In the genomic region with DNA sequence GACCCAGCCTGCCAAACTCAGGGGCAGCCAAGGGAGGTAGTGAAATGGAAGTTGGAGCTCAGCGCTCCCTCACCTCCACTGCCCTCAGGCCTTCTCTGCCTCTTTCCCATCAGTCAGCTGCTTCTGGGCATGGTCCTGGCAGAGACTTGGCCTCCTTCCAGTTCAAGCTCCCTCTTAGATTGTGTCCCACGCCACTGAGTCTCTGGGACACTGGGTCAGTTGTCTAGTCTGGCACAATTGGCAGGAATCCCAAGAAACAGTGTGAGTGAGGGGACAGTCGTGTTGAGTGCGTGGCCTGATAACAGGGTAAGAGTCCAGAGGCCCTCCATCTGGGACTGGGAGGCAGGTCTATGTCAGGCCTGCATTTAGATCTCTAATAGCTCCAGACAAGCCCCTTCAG, we compare ENCODE assay signal across 21 cellular contexts. TPM values are rescaled to one million over a fixed set of nuclear protein-coding genes. Genes with fewer than 3 reads are reported as not detected.
DNase-seq lines count a peak whose midpoint lies in the region; ATAC-seq and TF ChIP-seq lines count a peak whose summit lies in the region.
"Had no signal": no experiment of that assay in that cellular context is flagged by ENCODE, and none has a peak within 500 bp of the region (broad histone marks: within the 10 kb centered on the region; RNA-seq: fewer than 3 reads in every experiment).

No MANE protein-coding gene starts in this region.

- H3K9me3 ChIP-seq in breast epithelium, result no peaks in the 10 kb centered on the region
- H3K9me3 ChIP-seq: SJCRH30 had no signal

- intact Hi-C loops in breast epithelium (cut with DNase I; ENCODE audit: low total_unique reads), result no loop called here

- peak overlapping the region; percentile 51 for H3K27ac Mint-ChIP-seq in mesothelial cell of epicardium
- H3K27ac Mint-ChIP-seq: CD4-positive, alpha-beta memory T cell had no signal

- no peaks in the 10 kb centered on the region for H3K27me3 ChIP-seq in breast epithelium
- H3K27me3 ChIP-seq: SJCRH30 had no signal

- no peaks in the 10 kb centered on the region for H3K27me3 Mint-ChIP-seq in mesothelial cell of epicardium (ENCODE audit: low read depth)
- H3K27me3 Mint-ChIP-seq: CD4-positive, alpha-beta memory T cell had no signal

- no peak for TF ChIP-seq POLR2A in breast epithelium (IDR thresholded peaks at IDR 0.05)

- H3K36me3 Mint-ChIP-seq in mesothelial cell of epicardium, result no peaks in the 10 kb centered on the region
- H3K36me3 Mint-ChIP-seq: CD4-positive, alpha-beta memory T cell had no signal

- no peak overlapping the region for H3K27ac ChIP-seq in breast epithelium
- H3K27ac ChIP-seq: SJCRH30 had no signal

- no peaks in the 10 kb centered on the region for H3K9me3 Mint-ChIP-seq in mesothelial cell of epicardium
- H3K9me3 Mint-ChIP-seq: CD4-positive, alpha-beta memory T cell had no signal

- DNase-seq in Ammon's horn (ENCODE audit: low spot score) (peak; percentile 74), DMS79 treated with DMSO at 0.1 percent for 48 hours (lab: John Stamatoyannopoulos, UW) (peak; percentile 68), globus pallidus (ENCODE audit: low spot score) (peak; percentile 55), mesothelial cell of epicardium (ENCODE audit: low spot score in 2 of 2, unreplicated experiment in 2 of 2) (no peak), breast epithelium (ENCODE audit: low spot score in 2 of 2) (no peak), iPS-NIHi7 (ENCODE audit: extremely low spot score) (no peak)
- no peak for DNase-seq in activated CD4-positive, alpha-beta T cell treated with anti-CD3 and anti-CD28 coated beads for 48 hours
- DNase-seq: ACHN; Calu3; CD4-positive, alpha-beta memory T cell; GDM1; GOT3; KBM-7; NCI-H2107; NCI-H748 treated with DMSO at 0.1 percent for 48 hours; OCI-M1; RPMI8226; SJCRH30; SW 1271 had no signal

- peaks cover 3% of the 10 kb centered on the region for H3K4me1 Mint-ChIP-seq in mesothelial cell of epicardium
- H3K4me1 Mint-ChIP-seq: CD4-positive, alpha-beta memory T cell had no signal

- H3K36me3 ChIP-seq in breast epithelium, result no peaks in the 10 kb centered on the region
- H3K36me3 ChIP-seq: SJCRH30 had no signal

- ATAC-seq in HG03439 (IDR thresholded peaks at IDR 0.05; ENCODE audit: unreplicated experiment), result no peak
- ATAC-seq: GM12878 had no signal

- no peak overlapping the region for H3K4me3 ChIP-seq in breast epithelium
- H3K4me3 ChIP-seq: GM12878, SJCRH30 had no signal

- no peak overlapping the region for H3K4me3 Mint-ChIP-seq in mesothelial cell of epicardium
- H3K4me3 Mint-ChIP-seq: CD4-positive, alpha-beta memory T cell had no signal

- no peaks in the 10 kb centered on the region for H3K4me1 ChIP-seq in breast epithelium
- H3K4me1 ChIP-seq: SJCRH30 had no signal

- no peak for TF ChIP-seq CTCF in mesothelial cell of epicardium (IDR thresholded peaks at IDR 0.05; ENCODE audit: unreplicated experiment)
- TF ChIP-seq CTCF in breast epithelium (IDR thresholded peaks at IDR 0.05), result no peak

RNA-seq across cellular contexts. Expression of gene SLC35E4, which starts 7.1 kb away (rescaled TPM):
- total RNA-seq in mesothelial cell of epicardium (4.1 to 4.3 TPM (median 4.1 TPM) in 3 replicates), breast epithelium (1 to 10 TPM; 3.4 to 8.5 (median 4.8) TPM)

RNA-seq across cellular contexts. Expression of gene TCN2, which starts 21.5 kb away (rescaled TPM):
- total RNA-seq in mesothelial cell of epicardium (15.3 to 15.5 TPM (median 15.4 TPM) in 3 replicates), breast epithelium (10 to 100 TPM; 32.4 to 69.8 (median 36.7) TPM)

RNA-seq across cellular contexts. Expression of gene PES1, which starts 36.8 kb away (rescaled TPM):
- total RNA-seq in mesothelial cell of epicardium (66.5 to 68.2 TPM (median 68.1 TPM) in 3 replicates), breast epithelium (10 to 100 TPM; 45.3 to 65.1 (median 56.4) TPM)

RNA-seq across cellular contexts. Expression of gene DUSP18, which starts 39.2 kb away (rescaled TPM):
- total RNA-seq in mesothelial cell of epicardium, result 5.8 to 6.7 TPM (median 6.2 TPM) in 3 replicates
- total RNA-seq in breast epithelium, result 10 to 100 TPM in 1 of 3 donors, 1 to 10 TPM in 2; 5.9 to 12.0 (median 8.0) TPM

RNA-seq across cellular contexts. Expression of gene GAL3ST1, which starts 54.0 kb away (rescaled TPM):
- 0.36 to 0.81 TPM (median 0.40 TPM) in 3 replicates for total RNA-seq in mesothelial cell of epicardium
- total RNA-seq in breast epithelium, result 1 to 10 TPM; 1.3 to 2.6 (median 1.3) TPM
- total RNA-seq: GM12878, SJCRH30 had no signal

Comparison
In these comparisons a context has a peak if more than half of its experiments do, and no peak if none do; other contexts are left out.
1. DNase-seq: peak in Ammon's horn (single experiment), DMS79 treated with DMSO at 0.1 percent for 48 hours (single experiment) and globus pallidus (single experiment); none in mesothelial cell of epicardium (0 of 2), breast epithelium (0 of 2), iPS-NIHi7 (single experiment) and activated CD4-positive, alpha-beta T cell treated with anti-CD3 and anti-CD28 coated beads for 48 hours (single experiment).